20 cellular contexts compared by ENCODE assay signal in the genomic region with DNA sequence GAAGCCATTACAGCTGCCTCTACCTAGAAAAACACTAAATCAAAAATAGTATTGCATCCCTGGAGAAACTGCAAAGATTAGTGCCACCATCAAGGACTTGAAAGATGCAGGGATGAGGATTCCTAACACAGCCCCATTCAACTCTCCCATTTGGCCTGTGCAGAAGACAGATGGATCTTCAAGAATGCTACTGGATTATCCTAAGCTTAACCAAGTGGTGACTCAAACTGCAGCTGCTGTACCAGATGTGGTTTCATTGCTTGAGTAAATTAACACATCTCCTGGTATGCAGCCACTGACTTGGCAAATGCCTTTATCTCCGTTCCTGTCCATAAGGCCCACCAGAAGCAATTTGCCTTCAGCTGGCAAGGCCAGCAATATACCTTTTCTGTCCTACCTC.
DNase-seq lines count a peak whose midpoint lies in the region; ATAC-seq and TF ChIP-seq lines count a peak whose summit lies in the region.
"Had no signal": no experiment of that assay in that cellular context is flagged by ENCODE, and none has a peak within 500 bp of the region (broad histone marks: within the 10 kb centered on the region; RNA-seq: fewer than 3 reads in every experiment).

No MANE protein-coding gene starts in this region.

- no peak overlapping the region for H2AFZ ChIP-seq in mesenchymal stem cell (ENCODE audit: low read depth, low read length)

- no peak overlapping the region for H3K4ac ChIP-seq in mesenchymal stem cell (ENCODE audit: low read depth in 1 of 2, low read length in 2 of 2)

- H2AK5ac ChIP-seq in mesenchymal stem cell (ENCODE audit: low read length, severe bottlenecking) = no peak overlapping the region

- H3K4me3 ChIP-seq in cardiac fibroblast (replicated peaks in 1 of 2; ENCODE audit: low read depth in 2 of 2, low read length in 2 of 2) (no peak overlapping the region), mesenchymal stem cell (ENCODE audit: insufficient read depth in 1 of 2, low read depth in 1 of 2, low read length in 2 of 2) (no peak overlapping the region), MG63 (no peak overlapping the region)
- H3K4me3 ChIP-seq: gastroesophageal sphincter, right atrium auricular region, uterus had no signal

- no peak overlapping the region for H3K18ac ChIP-seq in mesenchymal stem cell (ENCODE audit: low read depth in 1 of 2, low read length in 2 of 2)

- no peak overlapping the region for H2BK5ac ChIP-seq in mesenchymal stem cell (ENCODE audit: low read depth, low read length, poor library complexity, severe bottlenecking)

- H3K79me1 ChIP-seq in mesenchymal stem cell (replicated peaks; ENCODE audit: low read length, poor library complexity, severe bottlenecking) = peaks cover 2% of the 10 kb centered on the region

- H3K36me3 ChIP-seq in mesenchymal stem cell (ENCODE audit: control insufficient read depth in 1 of 2, insufficient read depth in 2 of 2, low read depth in 1 of 2, low read length in 2 of 2) (peaks cover 11 to 12% of the 10 kb centered on the region in 2 experiments), MG63 (no peaks in the 10 kb centered on the region)
- H3K36me3 ChIP-seq: right atrium auricular region, uterus had no signal

- H3K23ac ChIP-seq in mesenchymal stem cell (ENCODE audit: low read length in 2 of 2) = no peak overlapping the region

- no peak for ATAC-seq in GM19467 (IDR thresholded peaks at IDR 0.05; ENCODE audit: unreplicated experiment)
- ATAC-seq: gastroesophageal sphincter had no signal

- WGBS in mesenchymal stem cell = 80% methylated on average over 1 of the region's 1 CpG

- no peak overlapping the region for H2BK12ac ChIP-seq in mesenchymal stem cell (ENCODE audit: low read length in 2 of 2)

- no peaks in the 10 kb centered on the region for H3K27me3 ChIP-seq in mesenchymal stem cell (ENCODE audit: control insufficient read depth in 1 of 2, insufficient read depth in 1 of 2, low read length in 2 of 2)
- H3K27me3 ChIP-seq in MG63 = no peaks in the 10 kb centered on the region
- H3K27me3 ChIP-seq: gastroesophageal sphincter, right atrium auricular region, uterus had no signal

- no peak for TF ChIP-seq CTCF in cardiac fibroblast (IDR thresholded peaks at IDR 0.05; ENCODE audit: low read depth, low read length)

- H2BK15ac ChIP-seq in mesenchymal stem cell (ENCODE audit: low read depth, poor library complexity, severe bottlenecking) = no peak overlapping the region

- H3K9ac ChIP-seq in mesenchymal stem cell (ENCODE audit: low read length) = no peak overlapping the region

- peak; percentile 25 for DNase-seq in EH (ENCODE audit: low read depth)
- peak; percentile 93 for DNase-seq in LHCN-M2 (ENCODE audit: low read depth)
- DNase-seq in cardiac fibroblast (ENCODE audit: low read depth in 2 of 2) = peak; percentile 5 to 58
- DNase-seq in mesenchymal stem cell = peak; percentile 42
- no peak for DNase-seq in MG63
- no peak for DNase-seq in hepatic stellate cell (ENCODE audit: low spot score)
- DNase-seq in NCI-H510A treated with DMSO at 0.1 percent for 48 hours (lab: John Stamatoyannopoulos, UW) = no peak
- DNase-seq: ACHN; activated CD4-positive, alpha-beta T cell treated with anti-CD3 and anti-CD28 coated beads, Interleukin-2, amount 10 ng/mL, durations not matched to agents 7 days and 5 days; activated CD8-positive, alpha-beta memory T cell treated with anti-CD3 and anti-CD28 coated beads, Interleukin-2, amount 50 U/mL, for 4 hours; CD4-positive, alpha-beta T cell; H7; Kasumi-1; naive B cell; NCI-H1092 treated with DMSO at 0.1 percent for 48 hours; NCI-H526; uterus had no signal

- H4K91ac ChIP-seq in mesenchymal stem cell (ENCODE audit: low read length) = no peak overlapping the region

- H3K9me3 ChIP-seq in mesenchymal stem cell (ENCODE audit: control insufficient read depth, low read length) (peaks cover 15% of the 10 kb centered on the region), MG63 (0 out of 2 replicates have a peak, but pooled peaks cover 4% of the 10 kb centered on the region)
- H3K9me3 ChIP-seq: uterus had no signal

- no peaks in the 10 kb centered on the region for H3K4me1 ChIP-seq in mesenchymal stem cell (ENCODE audit: control insufficient read depth, insufficient read depth, low read depth, low read length)
- H3K4me1 ChIP-seq: gastroesophageal sphincter, right atrium auricular region, uterus had no signal

- H3K4me2 ChIP-seq in mesenchymal stem cell (ENCODE audit: low read length, poor library complexity, severe bottlenecking) = no peak overlapping the region

- no peak overlapping the region for H2BK120ac ChIP-seq in mesenchymal stem cell (ENCODE audit: low read depth, low read length)

- no peak overlapping the region for H3K27ac ChIP-seq in mesenchymal stem cell (ENCODE audit: low read length, poor library complexity, severe bottlenecking)
- H3K27ac ChIP-seq: gastroesophageal sphincter, right atrium auricular region, uterus had no signal

- no peak overlapping the region for H4K8ac ChIP-seq in mesenchymal stem cell (ENCODE audit: low read length)

- no peak overlapping the region for H3K14ac ChIP-seq in mesenchymal stem cell (ENCODE audit: low read length in 2 of 2)

Comparison
In these comparisons a context has a peak if more than half of its experiments do, and no peak if none do; other contexts are left out.
1. DNase-seq: peak in EH (single experiment), LHCN-M2 (single experiment), cardiac fibroblast (2 of 2) and mesenchymal stem cell (single experiment); none in MG63 (single experiment), hepatic stellate cell (single experiment) and NCI-H510A treated with DMSO at 0.1 percent for 48 hours (single experiment).